ENCODE assay signal across 17 cellular contexts in the genomic region with DNA sequence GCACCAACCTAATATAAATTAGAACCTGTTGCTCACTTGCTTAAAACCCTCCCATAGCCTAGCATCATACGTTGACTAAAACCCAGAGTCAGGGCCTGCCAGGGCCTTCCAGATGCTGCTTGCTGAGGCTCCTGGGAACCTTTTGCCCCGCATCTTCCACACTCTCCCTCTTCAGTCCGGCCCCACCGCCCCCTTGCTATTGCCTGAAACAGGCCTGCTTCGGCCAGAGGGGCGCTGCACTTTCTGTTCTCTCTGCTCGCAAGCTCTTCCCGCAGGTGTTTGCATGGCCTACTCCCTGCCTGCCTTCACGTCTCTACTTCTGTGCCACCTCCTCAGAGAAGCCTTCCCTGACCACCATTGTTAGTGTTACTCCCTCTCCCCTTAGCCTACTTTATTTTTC. TPM values are rescaled to one million over a fixed set of nuclear protein-coding genes. Genes with fewer than 3 reads are reported as not detected.
A peak's percentile ranks its signal among the peaks of the same experiment; 100 is the strongest.
DNase-seq lines count a peak whose midpoint lies in the region; TF ChIP-seq lines count a peak whose summit lies in the region.
"Had no signal": no experiment of that assay in that cellular context is flagged by ENCODE, and none has a peak within 500 bp of the region (broad histone marks: within the 10 kb centered on the region; RNA-seq: fewer than 3 reads in every experiment).

No MANE protein-coding gene starts in this region.

- TF ChIP-seq CTCF in HEK293 (tag by site-specific recombination; IDR thresholded peaks at IDR 0.05) (no peak), endodermal cell (conservative IDR thresholded peaks at IDR 0.05) (peak; percentile 44)

- no peak overlapping the region for H3K27ac ChIP-seq in HEK293 (ENCODE audit: extremely low read depth, low read depth, low read length)
- no peak overlapping the region for H3K27ac ChIP-seq in endodermal cell (ENCODE audit: low read depth, low read length)
- no peak overlapping the region for H3K27ac ChIP-seq in CD4-positive, alpha-beta memory T cell (ENCODE audit: low read depth, low read length)
- H3K27ac ChIP-seq: A549, SK-N-MC had no signal

- H3K4me3 Mint-ChIP-seq in activated naive CD4-positive, alpha-beta T cell treated with anti-CD3 and anti-CD28 coated beads, Interleukin-2, amount 50 U/mL, for 24 hours, result no peak overlapping the region
- no peak overlapping the region for H3K4me3 Mint-ChIP-seq in activated naive CD4-positive, alpha-beta T cell treated with anti-CD3 and anti-CD28 coated beads for 36 hours
- H3K4me3 Mint-ChIP-seq in endodermal cell, result no peak overlapping the region
- H3K4me3 Mint-ChIP-seq in CD4-positive, alpha-beta memory T cell, result no peak overlapping the region
- H3K4me3 Mint-ChIP-seq: CD4-positive, alpha-beta T cell had no signal

- peaks cover 10% of the 10 kb centered on the region for H3K36me3 Mint-ChIP-seq in activated naive CD4-positive, alpha-beta T cell treated with anti-CD3 and anti-CD28 coated beads, Interleukin-2, amount 50 U/mL, for 24 hours
- peaks cover 38% of the 10 kb centered on the region for H3K36me3 Mint-ChIP-seq in activated naive CD4-positive, alpha-beta T cell treated with anti-CD3 and anti-CD28 coated beads for 36 hours (ENCODE audit: low read depth)
- H3K36me3 Mint-ChIP-seq in endodermal cell (ENCODE audit: low read depth), result peaks cover 44% of the 10 kb centered on the region
- H3K36me3 Mint-ChIP-seq in CD4-positive, alpha-beta memory T cell, result peaks cover 30 to 48% of the 10 kb centered on the region in 2 donors

- H3K27me3 ChIP-seq in endodermal cell (ENCODE audit: control insufficient read depth, insufficient read depth, low read length, poor library complexity, severe bottlenecking), result no peaks in the 10 kb centered on the region
- H3K27me3 ChIP-seq in CD4-positive, alpha-beta memory T cell (ENCODE audit: insufficient read depth, low read length), result no peaks in the 10 kb centered on the region

- WGBS in endodermal cell (ENCODE audit: insufficient coverage in 1 of 2, insufficient read length in 1 of 2), 2 experiments, result 95 to 98% methylated on average over 9 of the region's 9 CpGs

- intact Hi-C loops in activated naive CD4-positive, alpha-beta T cell treated with anti-CD3 and anti-CD28 coated beads for 36 hours (cut with micrococcal nuclease), result no loop called here
- intact Hi-C loops in CD4-positive, alpha-beta memory T cell (cut with micrococcal nuclease), result no loop called here

- CTCF ChIA-PET in activated naive CD4-positive, alpha-beta T cell treated with anti-CD3 and anti-CD28 coated beads for 36 hours (lab: Charles Lee), result interaction anchor here (0.7 kb wide), 2 partner anchors 100 to 984 kb away, joined by 3 to 5 read pairs; no protein-coding TSS in a partner anchor
- CTCF ChIA-PET in HEK293 (lab: Yijun Ruan, JAX), result interaction anchor here (0.6 kb wide), 1 partner anchor 74 kb away, joined by 3 read pairs; no protein-coding TSS in a partner anchor
- CTCF ChIA-PET in CD4-positive, alpha-beta memory T cell (lab: Charles Lee; ENCODE audit: partially characterized antibody), result interaction anchor here (0.7 kb wide), 1 partner anchor 12 kb away, joined by 3 read pairs; no protein-coding TSS in a partner anchor

- H3K9me3 ChIP-seq in HEK293 (ENCODE audit: control insufficient read depth, insufficient read depth, low read depth, low read length) (no peaks in the 10 kb centered on the region), endodermal cell (ENCODE audit: control insufficient read depth, low read length) (no peaks in the 10 kb centered on the region)
- no peaks in the 10 kb centered on the region for H3K9me3 ChIP-seq in CD4-positive, alpha-beta memory T cell (ENCODE audit: control insufficient read depth in 1 of 2, low read length in 2 of 2)
- H3K9me3 ChIP-seq: A549 had no signal

- peaks cover 8% of the 10 kb centered on the region for H3K4me1 Mint-ChIP-seq in activated naive CD4-positive, alpha-beta T cell treated with anti-CD3 and anti-CD28 coated beads, Interleukin-2, amount 50 U/mL, for 24 hours
- peaks cover 8% of the 10 kb centered on the region for H3K4me1 Mint-ChIP-seq in activated naive CD4-positive, alpha-beta T cell treated with anti-CD3 and anti-CD28 coated beads for 36 hours (ENCODE audit: low read depth)
- H3K4me1 Mint-ChIP-seq in endodermal cell, result no peaks in the 10 kb centered on the region
- peaks cover 11 to 13% (median 13%) of the 10 kb centered on the region in 4 donors for H3K4me1 Mint-ChIP-seq in CD4-positive, alpha-beta memory T cell

- H3K4me1 ChIP-seq in HEK293 (ENCODE audit: control insufficient read depth, insufficient read depth, low read length) (no peaks in the 10 kb centered on the region), endodermal cell (ENCODE audit: control insufficient read depth, insufficient read depth, low read length) (no peaks in the 10 kb centered on the region)
- H3K4me1 ChIP-seq in CD4-positive, alpha-beta memory T cell (ENCODE audit: insufficient read depth, low read length), result peaks cover 13% of the 10 kb centered on the region

- H3K9ac ChIP-seq in endodermal cell (ENCODE audit: extremely low read depth, low read length, poor library complexity, severe bottlenecking), result no peak overlapping the region

- peak overlapping the region; percentile 0 for H3K27ac Mint-ChIP-seq in activated naive CD4-positive, alpha-beta T cell treated with anti-CD3 and anti-CD28 coated beads, Interleukin-2, amount 50 U/mL, for 24 hours
- no peak overlapping the region for H3K27ac Mint-ChIP-seq in activated naive CD4-positive, alpha-beta T cell treated with anti-CD3 and anti-CD28 coated beads for 36 hours
- H3K27ac Mint-ChIP-seq in endodermal cell, result no peak overlapping the region
- peak overlapping the region in 3 of 7 donors; percentile 1 to 53 (median 9) for H3K27ac Mint-ChIP-seq in CD4-positive, alpha-beta memory T cell
- H3K27ac Mint-ChIP-seq: CD4-positive, alpha-beta T cell had no signal

- POLR2A ChIA-PET in HEK293 (lab: Yijun Ruan, JAX), result interaction anchor here (0.7 kb wide), 1 partner anchor 753 kb away, joined by 3 read pairs; no protein-coding TSS in a partner anchor
- POLR2A ChIA-PET in CD4-positive, alpha-beta memory T cell (lab: Charles Lee; ENCODE audit: partially characterized antibody), result no interaction called here

- H3K36me3 ChIP-seq in HEK293 (ENCODE audit: control insufficient read depth in 2 of 2, insufficient read depth in 1 of 2, low read length in 2 of 2) (peaks cover 69 to 79% of the 10 kb centered on the region in 2 experiments), endodermal cell (ENCODE audit: control insufficient read depth, insufficient read depth, low read length) (peaks cover 75% of the 10 kb centered on the region)
- H3K36me3 ChIP-seq in CD4-positive, alpha-beta memory T cell (ENCODE audit: insufficient read depth, low read length), result peaks cover 5% of the 10 kb centered on the region

- H3K4me3 ChIP-seq in HEK293 (ENCODE audit: low read depth, low read length) (no peak overlapping the region), endodermal cell (ENCODE audit: low read length) (no peak overlapping the region)
- H3K4me3 ChIP-seq in CD4-positive, alpha-beta memory T cell (ENCODE audit: low read length in 2 of 2), result no peak overlapping the region
- H3K4me3 ChIP-seq: A549, GM12878, SK-N-MC had no signal

- H3K27me3 Mint-ChIP-seq in activated naive CD4-positive, alpha-beta T cell treated with anti-CD3 and anti-CD28 coated beads, Interleukin-2, amount 50 U/mL, for 24 hours, result no peaks in the 10 kb centered on the region
- no peaks in the 10 kb centered on the region for H3K27me3 Mint-ChIP-seq in activated naive CD4-positive, alpha-beta T cell treated with anti-CD3 and anti-CD28 coated beads for 36 hours (ENCODE audit: low read depth)
- H3K27me3 Mint-ChIP-seq in endodermal cell (ENCODE audit: insufficient read depth), result no peaks in the 10 kb centered on the region
- no peaks in the 10 kb centered on the region for H3K27me3 Mint-ChIP-seq in CD4-positive, alpha-beta memory T cell
- H3K27me3 Mint-ChIP-seq: CD4-positive, alpha-beta T cell had no signal

- no peak for DNase-seq in activated naive CD4-positive, alpha-beta T cell treated with anti-CD3 and anti-CD28 coated beads for 36 hours
- DNase-seq in endodermal cell, result peak; percentile 76
- DNase-seq in CD4-positive, alpha-beta memory T cell, result no peak
- DNase-seq in NCI-H2196 (lab: John Stamatoyannopoulos, UW; ENCODE audit: unreplicated experiment), result no peak
- DNase-seq: Calu3; CD4-positive, alpha-beta T cell; HCEC 1CT; NCI-H1694 treated with DMSO at 0.1 percent for 48 hours; NCI-H510A; NCI-H774; OCI-M1; SHP77 had no signal

- no peaks in the 10 kb centered on the region for H3K9me3 Mint-ChIP-seq in activated naive CD4-positive, alpha-beta T cell treated with anti-CD3 and anti-CD28 coated beads, Interleukin-2, amount 50 U/mL, for 24 hours
- no peaks in the 10 kb centered on the region for H3K9me3 Mint-ChIP-seq in activated naive CD4-positive, alpha-beta T cell treated with anti-CD3 and anti-CD28 coated beads for 36 hours
- no peaks in the 10 kb centered on the region for H3K9me3 Mint-ChIP-seq in endodermal cell
- no peaks in the 10 kb centered on the region for H3K9me3 Mint-ChIP-seq in CD4-positive, alpha-beta memory T cell
- H3K9me3 Mint-ChIP-seq: CD4-positive, alpha-beta T cell had no signal

RNA-seq across cellular contexts. Expression of gene TCTN2, which starts 13.7 kb away (rescaled TPM):
- total RNA-seq in activated naive CD4-positive, alpha-beta T cell treated with anti-CD3 and anti-CD28 coated beads for 36 hours, result 1 to 10 TPM; 3.0 to 3.5 TPM
- 10 to 100 TPM; 19.2 to 25.6 TPM for total RNA-seq in endodermal cell
- polyA plus RNA-seq in endodermal cell (2013, experiment 1 of 2), result 17.6 TPM
- 17.3 TPM for polyA plus RNA-seq in endodermal cell (2013, experiment 2 of 2)
- 1 to 10 TPM; 8.1 to 10.0 TPM for total RNA-seq in CD4-positive, alpha-beta memory T cell
- polyA plus RNA-seq in CD4-positive, alpha-beta memory T cell, result 1 to 10 TPM; 1.0 to 2.3 TPM

RNA-seq across cellular contexts. Expression of gene GTF2H3, which starts 23.6 kb away (rescaled TPM):
- total RNA-seq in activated naive CD4-positive, alpha-beta T cell treated with anti-CD3 and anti-CD28 coated beads for 36 hours, result 10 to 100 TPM; 56.6 to 57.7 TPM
- total RNA-seq in endodermal cell, result 10 to 100 TPM; 39.4 to 42.5 TPM
- 32.6 TPM for polyA plus RNA-seq in endodermal cell (2013, experiment 1 of 2)
- polyA plus RNA-seq in endodermal cell (2013, experiment 2 of 2), result 24.5 TPM
- total RNA-seq in CD4-positive, alpha-beta memory T cell, result 10 to 100 TPM; 18.9 to 24.6 TPM
- polyA plus RNA-seq in CD4-positive, alpha-beta memory T cell, result 10 to 100 TPM; 25.8 to 30.7 TPM

RNA-seq across cellular contexts. Expression of gene EIF2B1, which starts 23.7 kb away (rescaled TPM):
- total RNA-seq in activated naive CD4-positive, alpha-beta T cell treated with anti-CD3 and anti-CD28 coated beads for 36 hours, result 10 to 100 TPM; 54.3 to 60.9 TPM
- 10 to 100 TPM; 42.0 to 45.8 TPM for total RNA-seq in endodermal cell
- polyA plus RNA-seq in endodermal cell (2013, experiment 1 of 2), result 45.3 TPM
- polyA plus RNA-seq in endodermal cell (2013, experiment 2 of 2), result 38.2 TPM
- total RNA-seq in CD4-positive, alpha-beta memory T cell, result 10 to 100 TPM; 50.3 to 51.2 TPM
- polyA plus RNA-seq in CD4-positive, alpha-beta memory T cell, result 10 to 100 TPM; 57.7 to 87.9 TPM

RNA-seq across cellular contexts. Expression of gene ATP6V0A2, which starts 54.9 kb away (rescaled TPM):
- total RNA-seq in activated naive CD4-positive, alpha-beta T cell treated with anti-CD3 and anti-CD28 coated beads for 36 hours, result 10 to 100 TPM; 24.5 to 26.4 TPM
- total RNA-seq in endodermal cell, result 10 to 100 TPM; 86.3 to 91.1 TPM
- polyA plus RNA-seq in endodermal cell (2013, experiment 1 of 2), result 28.2 TPM
- polyA plus RNA-seq in endodermal cell (2013, experiment 2 of 2), result 25.0 TPM
- 10 to 100 TPM; 43.8 to 46.1 TPM for total RNA-seq in CD4-positive, alpha-beta memory T cell
- 10 to 100 TPM; 15.3 to 24.0 TPM for polyA plus RNA-seq in CD4-positive, alpha-beta memory T cell

RNA-seq across cellular contexts. Expression of gene DDX55, which starts 55.3 kb away (rescaled TPM):
- 10 to 100 TPM; 44.8 to 48.7 TPM for total RNA-seq in activated naive CD4-positive, alpha-beta T cell treated with anti-CD3 and anti-CD28 coated beads for 36 hours
- total RNA-seq in endodermal cell, result 10 to 100 TPM; 34.4 to 36.7 TPM
- 25.8 TPM for polyA plus RNA-seq in endodermal cell (2013, experiment 1 of 2)
- polyA plus RNA-seq in endodermal cell (2013, experiment 2 of 2), result 23.3 TPM
- 10 to 100 TPM; 50.5 to 58.7 TPM for total RNA-seq in CD4-positive, alpha-beta memory T cell
- polyA plus RNA-seq in CD4-positive, alpha-beta memory T cell, result 10 to 100 TPM; 19.4 to 22.4 TPM
